Comparison of ENCODE assay signal across 22 cellular contexts in genomic region chrX:110181459-110182137, GRCh38.
DNase-seq lines count a peak whose midpoint lies in the region; ATAC-seq, FAIRE-seq and TF ChIP-seq lines count a peak whose summit lies in the region.
"Had no signal": no experiment of that assay in that cellular context is flagged by ENCODE, and none has a peak within 500 bp of the region (broad histone marks: within the 10 kb centered on the region; RNA-seq: fewer than 3 reads in every experiment).

No MANE protein-coding gene starts in this region.

- peaks cover 9% of the 10 kb centered on the region for H3K36me3 Mint-ChIP-seq in activated CD4-positive, alpha-beta T cell treated with anti-CD3 and anti-CD28 coated beads, Interleukin-2, amount 10 ng/mL, durations not matched to agents 7 days and 5 days (ENCODE audit: low read depth)

- peaks cover 5% of the 10 kb centered on the region; the same call in 1 of the 2 replicates for H3K36me3 ChIP-seq in PC-3 (ENCODE audit: low read depth, low read length)
- H3K36me3 ChIP-seq in skeletal muscle satellite cell (ENCODE audit: insufficient read depth, low read length), result no peaks in the 10 kb centered on the region
- H3K36me3 ChIP-seq: cardiac muscle cell, SJSA1, tibial artery had no signal

- H3K27me3 Mint-ChIP-seq in activated CD4-positive, alpha-beta T cell treated with anti-CD3 and anti-CD28 coated beads, Interleukin-2, amount 10 ng/mL, durations not matched to agents 7 days and 5 days, result no peaks in the 10 kb centered on the region
- H3K27me3 Mint-ChIP-seq: dendritic cell treated with granulocyte-macrophage colony-stimulating factor and Interleukin-4, amounts not matched to agents 40 ng/mL and 50 ng/mL, for 4 days; stimulated activated naive B cell treated with anti-CD40 and anti-IgM and Interleukin-4, amounts not matched to agents 10 μg/mL and 1 μg/mL and 100 μg/mL, for 72 hours had no signal

- H3F3A ChIP-seq in PC-3 (ENCODE audit: low read length, unreplicated experiment), result no peaks in the 10 kb centered on the region

- H3K79me2 ChIP-seq in PC-3 (ENCODE audit: low read length), result no peaks in the 10 kb centered on the region
- H3K79me2 ChIP-seq: hepatocyte had no signal

- CTCF ChIA-PET in PC-3 (lab: Charles Lee), result no interaction called here
- CTCF ChIA-PET in activated CD4-positive, alpha-beta T cell treated with anti-CD3 and anti-CD28 coated beads, Interleukin-2, amount 10 ng/mL, durations not matched to agents 7 days and 5 days (lab: Charles Lee), result interaction anchor here (0.6 to 1.8 kb wide), 2 partner anchors 8 to 31 kb away, joined by 3 to 4 read pairs; no protein-coding TSS in a partner anchor

- POLR2A ChIA-PET in PC-3 (lab: Charles Lee; ENCODE audit: unreplicated experiment), result no interaction called here
- POLR2A ChIA-PET in activated CD4-positive, alpha-beta T cell treated with anti-CD3 and anti-CD28 coated beads, Interleukin-2, amount 10 ng/mL, durations not matched to agents 7 days and 5 days (lab: Charles Lee), result no interaction called here

- intact Hi-C loops in PC-3 (cut with micrococcal nuclease), result loop anchor here (5.0 kb wide), 1 partner anchor 41 kb away; no protein-coding TSS in a partner anchor
- intact Hi-C loops in dorsolateral prefrontal cortex (cut with DNase I), result no loop called here

- no peaks in the 10 kb centered on the region for H3K9me2 ChIP-seq in PC-3 (replicated peaks; ENCODE audit: low read length)

- no peak overlapping the region for H3K4me3 Mint-ChIP-seq in activated CD4-positive, alpha-beta T cell treated with anti-CD3 and anti-CD28 coated beads, Interleukin-2, amount 10 ng/mL, durations not matched to agents 7 days and 5 days
- H3K4me3 Mint-ChIP-seq: activated naive CD4-positive, alpha-beta T cell treated with anti-CD3 and anti-CD28 coated beads for 36 hours; dendritic cell treated with granulocyte-macrophage colony-stimulating factor and Interleukin-4, amounts not matched to agents 40 ng/mL and 50 ng/mL, for 4 days; stimulated activated naive B cell treated with anti-CD40 and anti-IgM and Interleukin-4, amounts not matched to agents 10 μg/mL and 1 μg/mL and 100 μg/mL, for 72 hours had no signal

- H3K27ac ChIP-seq in PC-3 (ENCODE audit: low read length), result peak overlapping the region; percentile 98
- H3K27ac ChIP-seq in dorsolateral prefrontal cortex, result peak overlapping the region in 2 of 59 donors; percentile 28 to 51
- H3K27ac ChIP-seq: cardiac muscle cell, hepatocyte, tibial artery had no signal

- H3K4me3 ChIP-seq in PC-3 (ENCODE audit: low read length) (no peak overlapping the region), skeletal muscle satellite cell (ENCODE audit: low read length) (no peak overlapping the region), dorsolateral prefrontal cortex (no peak overlapping the region)
- H3K4me3 ChIP-seq: cardiac muscle cell, hepatocyte, SJSA1, skin epidermis, tibial artery had no signal

- H2AFZ ChIP-seq in PC-3 (ENCODE audit: low read length), result no peak overlapping the region
- H2AFZ ChIP-seq: hepatocyte had no signal

- no peak for TF ChIP-seq POLR2A in GM12891 (IDR thresholded peaks at IDR 0.05; ENCODE audit: low read depth, low read length)

- peaks cover 3% of the 10 kb centered on the region for H3K4me1 Mint-ChIP-seq in activated CD4-positive, alpha-beta T cell treated with anti-CD3 and anti-CD28 coated beads, Interleukin-2, amount 10 ng/mL, durations not matched to agents 7 days and 5 days
- H3K4me1 Mint-ChIP-seq: stimulated activated naive B cell treated with anti-CD40 and anti-IgM and Interleukin-4, amounts not matched to agents 10 μg/mL and 1 μg/mL and 100 μg/mL, for 72 hours had no signal

- H3K9ac ChIP-seq in PC-3 (ENCODE audit: low read length), result peak overlapping the region; percentile 74
- no peak overlapping the region for H3K9ac ChIP-seq in skeletal muscle satellite cell (ENCODE audit: low read depth, low read length)

- BruUV-seq in PC-3 (replicated peaks; lab: Mats Ljungman, UMichigan), result no TSS peak

- TF ChIP-seq CTCF in PC-3 (conservative IDR thresholded peaks at IDR 0.05; ENCODE audit: low read depth, low read length), result no peak
- no peak for TF ChIP-seq CTCF in dorsolateral prefrontal cortex (IDR thresholded peaks at IDR 0.05 in 54 of 56, conservative IDR thresholded peaks at IDR 0.05 in 2 of 56; ENCODE audit: low read depth in 1 of 56, partially characterized antibody in 56 of 56)

- no peaks in the 10 kb centered on the region for H4K20me1 ChIP-seq in PC-3 (ENCODE audit: low read length)

- H3K9me3 ChIP-seq in PC-3 (ENCODE audit: low read length) (no peaks in the 10 kb centered on the region), skeletal muscle satellite cell (replicated peaks; ENCODE audit: low read length) (no peaks in the 10 kb centered on the region)
- H3K9me3 ChIP-seq: SJSA1, tibial artery had no signal

- peaks cover 2% of the 10 kb centered on the region for H3K9me3 Mint-ChIP-seq in activated CD4-positive, alpha-beta T cell treated with anti-CD3 and anti-CD28 coated beads, Interleukin-2, amount 10 ng/mL, durations not matched to agents 7 days and 5 days
- H3K9me3 Mint-ChIP-seq: dendritic cell treated with granulocyte-macrophage colony-stimulating factor and Interleukin-4, amounts not matched to agents 40 ng/mL and 50 ng/mL, for 4 days had no signal

- H3K4me1 ChIP-seq in PC-3 (ENCODE audit: insufficient read depth, low read length) (peaks cover 42% of the 10 kb centered on the region), skeletal muscle satellite cell (ENCODE audit: control insufficient read depth, insufficient read depth, low read length) (peaks cover 18% of the 10 kb centered on the region)

- H3K27me3 ChIP-seq in PC-3 (ENCODE audit: low read length) (no peaks in the 10 kb centered on the region), skeletal muscle satellite cell (ENCODE audit: control insufficient read depth, insufficient read depth, low read length) (peaks cover 3% of the 10 kb centered on the region), dorsolateral prefrontal cortex (peaks cover 0 to 62% (median 18%) of the 10 kb centered on the region in 45 donors)
- H3K27me3 ChIP-seq: cardiac muscle cell, hepatocyte, SJSA1, tibial artery had no signal

- peak overlapping the region; percentile 79 for H3K4me2 ChIP-seq in PC-3 (ENCODE audit: low read length)
- peak overlapping the region; percentile 24 for H3K4me2 ChIP-seq in skeletal muscle satellite cell (ENCODE audit: low read length)
- H3K4me2 ChIP-seq: hepatocyte had no signal

- DNase-seq in PC-3 (peak; percentile 20), T-helper 1 cell (no peak), GM12891 (ENCODE audit: insufficient read length, low spot score) (no peak), dorsolateral prefrontal cortex (no peak)
- DNase-seq in activated CD4-positive, alpha-beta T cell treated with anti-CD3 and anti-CD28 coated beads, Interleukin-2, amount 10 ng/mL, durations not matched to agents 7 days and 5 days, result no peak
- DNase-seq: activated T-cell treated with anti-CD3 and anti-CD28 coated beads for 4 hours; DMS53; NCI-H1092; NCI-H1930; NCI-H345; stimulated activated naive B cell treated with anti-CD40 and anti-IgM and Interleukin-4, amounts not matched to agents 10 μg/mL and 1 μg/mL and 100 μg/mL, for 72 hours; tibial artery had no signal

- no peak for FAIRE-seq in GM12891 (lab: Jason Lieb, UNC)
- FAIRE-seq: frontal cortex had no signal

- H3K27ac Mint-ChIP-seq in activated CD4-positive, alpha-beta T cell treated with anti-CD3 and anti-CD28 coated beads, Interleukin-2, amount 10 ng/mL, durations not matched to agents 7 days and 5 days, result no peak overlapping the region
- H3K27ac Mint-ChIP-seq: dendritic cell treated with granulocyte-macrophage colony-stimulating factor and Interleukin-4, amounts not matched to agents 40 ng/mL and 50 ng/mL, for 4 days; stimulated activated naive B cell treated with anti-CD40 and anti-IgM and Interleukin-4, amounts not matched to agents 10 μg/mL and 1 μg/mL and 100 μg/mL, for 72 hours had no signal

- ATAC-seq in GM19452 (IDR thresholded peaks at IDR 0.05; ENCODE audit: unreplicated experiment) (peak; percentile 11), PC-3 (no peak; the same call in 1 of the 2 replicates), esophagus mucosa (peak; percentile 64)
- ATAC-seq: stimulated activated naive B cell treated with anti-CD40 and anti-IgM and Interleukin-4, amounts not matched to agents 10 μg/mL and 1 μg/mL and 100 μg/mL, for 72 hours had no signal

TF ChIP-seq in GM12891, 5 proteins besides CTCF, POLR2A, EP300 and RAD21:
- TF ChIP-seq PAX5 (IDR thresholded peaks at IDR 0.05; ENCODE audit: insufficient read depth, low read length, severe bottlenecking) (no peak), SPI1 (IDR thresholded peaks at IDR 0.05; ENCODE audit: low read depth, low read length) (no peak), POU2F2 (IDR thresholded peaks at IDR 0.05; ENCODE audit: low read depth, low read length) (no peak), TAF1 (IDR thresholded peaks at IDR 0.05; ENCODE audit: low read depth, low read length) (no peak), POLR2AphosphoS5 (IDR thresholded peaks at IDR 0.05; ENCODE audit: low read depth, low read length) (no peak)
TF ChIP-seq in GM12891: peak in this region for 0.
